In genomic region chr2:217988014-217988839, GRCh38 we compare ENCODE assay signal across 8 cellular contexts. TPM values are rescaled to one million over a fixed set of nuclear protein-coding genes. Genes with fewer than 3 reads are reported as not detected.
DNase-seq lines count a peak whose midpoint lies in the region; ATAC-seq, FAIRE-seq and TF ChIP-seq lines count a peak whose summit lies in the region.

No MANE protein-coding gene starts in this region.

- peak; percentile 68 for TF ChIP-seq CTCF in D721Med (IDR thresholded peaks at IDR 0.05; ENCODE audit: insufficient read depth, missing control alignments)
- TF ChIP-seq CTCF in HFFc6 (IDR thresholded peaks at IDR 0.05): peak; percentile 95
- TF ChIP-seq CTCF in mucosa of descending colon (IDR thresholded peaks at IDR 0.05): peak; percentile 74

- H3K36me3 Mint-ChIP-seq in HFFc6 (ENCODE audit: low read depth): peaks cover 15% of the 10 kb centered on the region

- H3K4me1 ChIP-seq in esophagus (ENCODE audit: control insufficient read depth in 2 of 2, insufficient read depth in 2 of 2, low read length in 1 of 2): peaks cover 2 to 27% of the 10 kb centered on the region in 2 donors
- peaks cover 11% of the 10 kb centered on the region for H3K4me1 ChIP-seq in mucosa of descending colon (ENCODE audit: low read depth)

- no peaks in the 10 kb centered on the region for H3K27me3 ChIP-seq in esophagus (ENCODE audit: control insufficient read depth in 1 of 2, insufficient read depth in 2 of 2, low read length in 2 of 2)

- WGBS in esophagus, 2 donors: 7 to 12% methylated on average over 13 of the region's 13 CpGs

- no peak for DNase-seq in D721Med (ENCODE audit: insufficient read length, low spot score)
- peak; percentile 57 for DNase-seq in HFFc6
- DNase-seq in NCI-H748 treated with DMSO at 0.1 percent for 48 hours (lab: John Stamatoyannopoulos, UW): peak; percentile 46
- peak; percentile 63 for DNase-seq in activated CD8-positive, alpha-beta memory T cell treated with anti-CD3 and anti-CD28 coated beads, Interleukin-2, amount 50 U/mL, for 4 hours
- peak; percentile 77 to 90 (median 86) for DNase-seq in mucosa of descending colon
- DNase-seq in stimulated activated CD8-positive, alpha-beta memory T cell treated with anti-CD3 and anti-CD28 coated beads, Interleukin-4, amount 100 ng/mL, for 48 hours: peak; percentile 93

- H3K4me1 Mint-ChIP-seq in HFFc6 (ENCODE audit: low read depth): peaks cover 18% of the 10 kb centered on the region

- H3K27me3 Mint-ChIP-seq in HFFc6 (ENCODE audit: insufficient read depth): peaks cover 5% of the 10 kb centered on the region

- H3K27ac ChIP-seq in esophagus (ENCODE audit: low read depth in 2 of 2, low read length in 1 of 2): peak overlapping the region; percentile 87 to 93

- ATAC-seq in mucosa of descending colon (peak; percentile 93), HG03520 (IDR thresholded peaks at IDR 0.05; ENCODE audit: unreplicated experiment) (no peak)

- no peaks in the 10 kb centered on the region for H3K9me3 Mint-ChIP-seq in HFFc6

- H3K4me3 ChIP-seq in esophagus (ENCODE audit: low read depth in 1 of 2, low read length in 2 of 2): no peak overlapping the region
- H3K4me3 ChIP-seq in mucosa of descending colon: no peak overlapping the region

- intact Hi-C loops in mucosa of descending colon (cut with DNase I, micrococcal nuclease): loop anchor here (10.0 kb wide), 2 partner anchors 103 to 183 kb away; no protein-coding TSS in a partner anchor

- peak overlapping the region; percentile 2; the same call in 1 of the 2 replicates for H3K4me3 Mint-ChIP-seq in HFFc6

- peaks cover 0 to 5% of the 10 kb centered on the region in 2 donors for H3K36me3 ChIP-seq in esophagus (ENCODE audit: control insufficient read depth in 2 of 2, insufficient read depth in 2 of 2, low read length in 1 of 2)
- H3K36me3 ChIP-seq in mucosa of descending colon (ENCODE audit: low read depth): no peaks in the 10 kb centered on the region

- peak overlapping the region; percentile 78 for H3K27ac Mint-ChIP-seq in HFFc6

- H3K9me3 ChIP-seq in esophagus (ENCODE audit: control insufficient read depth in 2 of 2, insufficient read depth in 1 of 2, low read depth in 1 of 2, low read length in 1 of 2): no peaks in the 10 kb centered on the region
- H3K9me3 ChIP-seq in mucosa of descending colon: no peaks in the 10 kb centered on the region

- no peak for FAIRE-seq in D721Med (lab: Jason Lieb, UNC)

RNA-seq across cellular contexts. Expression of gene TNS1, which starts 14.6 kb away (rescaled TPM):
- total RNA-seq in HFFc6 (2021; fragmentation: NEBNext Ultra II Directional; extraction: Animal tissue kit (Norgen Biotek cat#: 25700)): 100 to 1,000 TPM; 113 to 139 (median 126) TPM
- 10 to 100 TPM; 28.3 to 39.0 TPM for polyA plus RNA-seq in esophagus
- 1,000 to 10,000 TPM in 1 of 3 donors, 100 to 1,000 TPM in 1, 10 to 100 TPM in 1; 43.8 to 1,458 (median 121) TPM for total RNA-seq in mucosa of descending colon
